27 cellular contexts compared by ENCODE assay signal in genomic region chr1:18895317-18895716, GRCh38. TPM values are rescaled to one million over a fixed set of nuclear protein-coding genes. Genes with fewer than 3 reads are reported as not detected.
"Had no signal": no experiment of that assay in that cellular context is flagged by ENCODE, and none has a peak within 500 bp of the region (broad histone marks: within the 10 kb centered on the region; RNA-seq: fewer than 3 reads in every experiment).

No MANE protein-coding gene starts in this region.

- H3K27me3 ChIP-seq: adrenal gland, heart right ventricle, sigmoid colon, testis had no signal

- H3K36me3 ChIP-seq: adrenal gland, sigmoid colon had no signal

- H3K9me3 ChIP-seq: adrenal gland, heart right ventricle, left ventricle myocardium inferior, sigmoid colon, testis had no signal

- DNase-seq: activated naive CD4-positive, alpha-beta T cell; activated T-cell treated with anti-CD3 and anti-CD28 coated beads, Interleukin-2, amount 50 U/mL, for 24 hours; cerebellar nuclear complex; cortex of kidney; endodermal cell; heart right ventricle; left ventricle myocardium inferior; naive thymus-derived CD4-positive, alpha-beta T cell; sigmoid colon; stimulated activated CD4-positive, alpha-beta T cell treated with anti-CD3 and anti-CD28 coated beads, Interleukin-2, amount 100 ng/mL, for 48 hours; stimulated activated CD8-positive, alpha-beta memory T cell treated with anti-CD3 and anti-CD28 coated beads, Interleukin-4, amount 100 ng/mL, for 48 hours; stimulated activated naive B cell treated with anti-CD40 and anti-IgM and Interleukin-4, amounts not matched to agents 10 μg/mL and 1 μg/mL and 100 μg/mL, for 72 hours; T-helper 9 cell; testis had no signal

- H3K4me3 ChIP-seq: adrenal gland, heart right ventricle, left ventricle myocardium inferior, sigmoid colon, smooth muscle cell, testis had no signal

- H3K27ac ChIP-seq: heart right ventricle, left ventricle myocardium inferior, sigmoid colon, testis had no signal

- ATAC-seq: activated T-helper 17 cell treated with anti-CD3 and anti-CD28 coated beads, Interleukin-2, amount 50 U/mL, for 72 hours; naive thymus-derived CD4-positive, alpha-beta T cell; stimulated activated naive B cell treated with anti-CD40 and anti-IgM and Interleukin-4, amounts not matched to agents 10 μg/mL and 1 μg/mL and 100 μg/mL, for 72 hours; WTC11 had no signal

- H3K4me2 ChIP-seq: smooth muscle cell had no signal

RNA-seq across cellular contexts. Expression of gene TAS1R2, which starts 35.9 kb away (rescaled TPM):
- total RNA-seq: activated T-helper 17 cell treated with anti-CD3 and anti-CD28 coated beads, Interleukin-2, amount 50 U/mL, for 72 hours; adrenal gland; bronchial epithelial cell; endodermal cell; fibroblast of villous mesenchyme; heart right ventricle; left ventricle myocardium inferior; lung microvascular endothelial cell; naive thymus-derived CD4-positive, alpha-beta T cell; neural crest cell; omental fat pad; posterior vena cava; renal cortical epithelial cell; sigmoid colon; smooth muscle cell; T-helper 1 cell treated with Interleukin-12 subunit alpha and Interleukin-12 subunit beta and Interleukin-4 antibody, amounts not matched to agents 30 ng/mL and 1 ng/mL, for 36 hours; WTC11 had no signal
- polyA plus RNA-seq: adrenal gland; heart right ventricle; keratinocyte; naive thymus-derived CD4-positive, alpha-beta T cell; sigmoid colon; smooth muscle cell had no signal
